Comparison of ENCODE assay signal across 1 cellular context in the genomic region with DNA sequence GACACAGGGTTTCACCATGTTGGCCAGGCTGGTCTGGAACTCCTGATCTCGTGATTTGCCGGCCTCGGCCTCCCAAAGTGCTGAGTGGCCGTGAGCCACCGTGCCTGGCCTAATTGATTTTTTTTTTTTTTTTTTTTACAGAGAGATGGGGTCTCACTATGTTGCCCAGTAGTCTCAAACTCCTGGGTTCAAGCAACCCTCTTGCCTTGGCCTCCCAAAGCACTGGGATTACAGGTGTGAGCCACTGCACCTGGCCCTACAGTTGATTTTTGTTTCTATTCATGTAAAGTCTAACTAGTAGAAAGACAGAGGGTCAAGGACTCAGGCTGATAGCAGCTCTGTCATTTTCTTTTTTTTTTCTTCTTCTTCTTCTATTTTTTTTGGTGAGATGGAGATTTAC.
TF ChIP-seq lines count a peak whose summit lies in the region.

No MANE protein-coding gene starts in this region.

TF ChIP-seq in HepG2, 621 proteins besides CTCF, POLR2A, EP300 and RAD21:
- TF ChIP-seq ZNF121 (CRISPR knock-in tag; IDR thresholded peaks at IDR 0.05) (peak; percentile 87), ETS1 (CRISPR knock-in tag; IDR thresholded peaks at IDR 0.05) (no peak), ZBTB21 (CRISPR knock-in tag; IDR thresholded peaks at IDR 0.05) (no peak)
TF ChIP-seq in HepG2: peak in this region for 1.
